Comparison of ENCODE assay signal across 11 cellular contexts in the genomic region with DNA sequence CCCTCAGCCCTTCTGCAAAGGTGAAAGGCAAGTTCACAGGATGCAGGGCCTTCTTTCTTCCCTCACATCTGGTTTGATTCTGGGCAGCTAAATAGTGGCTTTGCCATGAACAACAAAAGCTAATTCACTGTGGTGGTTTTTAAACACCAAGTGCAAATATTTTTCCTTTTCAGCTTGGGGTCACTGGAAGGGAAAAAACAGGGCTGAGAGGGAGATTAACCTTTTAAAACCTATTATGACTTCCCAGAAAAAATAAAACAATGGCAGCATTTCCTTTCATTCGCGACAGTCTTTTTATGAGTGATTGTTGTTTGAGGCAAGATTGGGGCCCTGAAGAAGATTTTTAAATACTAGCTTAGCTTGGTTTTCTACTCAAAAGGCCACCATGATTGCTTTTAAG.
DNase-seq lines count a peak whose midpoint lies in the region; ATAC-seq and TF ChIP-seq lines count a peak whose summit lies in the region.
"Had no signal": no experiment of that assay in that cellular context is flagged by ENCODE, and none has a peak within 500 bp of the region (broad histone marks: within the 10 kb centered on the region; RNA-seq: fewer than 3 reads in every experiment).

No MANE protein-coding gene starts in this region.

- POLR2A ChIA-PET in PC-3 (lab: Charles Lee; ENCODE audit: unreplicated experiment), result no interaction called here

- H3K36me3 Mint-ChIP-seq in activated naive CD4-positive, alpha-beta T cell treated with anti-CD3 and anti-CD28 coated beads, Interleukin-2, amount 10 ng/mL, durations not matched to agents 7 days and 5 days, result no peaks in the 10 kb centered on the region
- no peaks in the 10 kb centered on the region for H3K36me3 Mint-ChIP-seq in activated naive CD4-positive, alpha-beta T cell treated with anti-CD3 and anti-CD28 coated beads, Interleukin-2, amount 50 U/mL, for 72 hours
- H3K36me3 Mint-ChIP-seq in chondrocyte (ENCODE audit: low read depth), result no peaks in the 10 kb centered on the region
- H3K36me3 Mint-ChIP-seq in type B pancreatic cell, result no peaks in the 10 kb centered on the region
- H3K36me3 Mint-ChIP-seq in glutamatergic neuron (ENCODE audit: unreplicated experiment), result no peaks in the 10 kb centered on the region

- H3K9ac ChIP-seq in PC-3 (ENCODE audit: low read length), result no peak overlapping the region

- H3K36me3 ChIP-seq in PC-3 (ENCODE audit: low read depth, low read length), result no peaks in the 10 kb centered on the region
- H3K36me3 ChIP-seq: upper lobe of right lung had no signal

- H4K20me1 ChIP-seq in PC-3 (ENCODE audit: low read length), result no peaks in the 10 kb centered on the region

- H3K4me3 ChIP-seq in PC-3 (ENCODE audit: low read length), result no peak overlapping the region
- H3K4me3 ChIP-seq: upper lobe of right lung had no signal

- no peaks in the 10 kb centered on the region for H3K27me3 ChIP-seq in PC-3 (ENCODE audit: low read length)
- H3K27me3 ChIP-seq: upper lobe of right lung had no signal

- no peak for DNase-seq in activated naive CD4-positive, alpha-beta T cell treated with anti-CD3 and anti-CD28 coated beads, Interleukin-2, amount 10 ng/mL, durations not matched to agents 7 days and 5 days
- DNase-seq in activated naive CD4-positive, alpha-beta T cell treated with anti-CD3 and anti-CD28 coated beads, Interleukin-2, amount 50 U/mL, for 72 hours (ENCODE audit: low spot score in 2 of 2), result no peak
- DNase-seq in PC-3 (no peak), chondrocyte (ENCODE audit: low spot score) (no peak), type B pancreatic cell (ENCODE audit: extremely low spot score, unreplicated experiment) (no peak), occipital lobe (lab: John Stamatoyannopoulos, UW) (no peak), glutamatergic neuron (no peak)
- DNase-seq: NCI-H2081, SHP77, upper lobe of right lung had no signal

- peak overlapping the region; percentile 52 for H3K4me3 Mint-ChIP-seq in activated naive CD4-positive, alpha-beta T cell treated with anti-CD3 and anti-CD28 coated beads, Interleukin-2, amount 10 ng/mL, durations not matched to agents 7 days and 5 days
- H3K4me3 Mint-ChIP-seq in chondrocyte (ENCODE audit: unreplicated experiment), result no peak overlapping the region
- H3K4me3 Mint-ChIP-seq in type B pancreatic cell, result peak overlapping the region; percentile 32
- no peak overlapping the region for H3K4me3 Mint-ChIP-seq in glutamatergic neuron (ENCODE audit: unreplicated experiment)

- ATAC-seq in activated naive CD4-positive, alpha-beta T cell treated with anti-CD3 and anti-CD28 coated beads, Interleukin-2, amount 50 U/mL, for 72 hours, result no peak
- ATAC-seq in PC-3 (no peak), HG03280 (IDR thresholded peaks at IDR 0.05; ENCODE audit: unreplicated experiment) (no peak)
- ATAC-seq: upper lobe of right lung had no signal

- H3K4me1 ChIP-seq in PC-3 (ENCODE audit: insufficient read depth, low read length), result peaks cover 8% of the 10 kb centered on the region
- H3K4me1 ChIP-seq: upper lobe of right lung had no signal

- no peak for TF ChIP-seq CTCF in PC-3 (conservative IDR thresholded peaks at IDR 0.05; ENCODE audit: low read depth, low read length)
- TF ChIP-seq CTCF in chondrocyte (IDR thresholded peaks at IDR 0.05), result no peak
- no peak for TF ChIP-seq CTCF in type B pancreatic cell (conservative IDR thresholded peaks at IDR 0.05)
- TF ChIP-seq CTCF in glutamatergic neuron (IDR thresholded peaks at IDR 0.05; ENCODE audit: partially characterized antibody, unreplicated experiment), result no peak

- H3K9me3 ChIP-seq in PC-3 (ENCODE audit: low read length), result no peaks in the 10 kb centered on the region
- H3K9me3 ChIP-seq: upper lobe of right lung had no signal

- H3F3A ChIP-seq in PC-3 (ENCODE audit: low read length, unreplicated experiment), result no peaks in the 10 kb centered on the region

- peak overlapping the region; percentile 92 for H3K27ac Mint-ChIP-seq in activated naive CD4-positive, alpha-beta T cell treated with anti-CD3 and anti-CD28 coated beads, Interleukin-2, amount 10 ng/mL, durations not matched to agents 7 days and 5 days
- peak overlapping the region in 1 of 2 donors; percentile 70 for H3K27ac Mint-ChIP-seq in activated naive CD4-positive, alpha-beta T cell treated with anti-CD3 and anti-CD28 coated beads, Interleukin-2, amount 50 U/mL, for 72 hours
- H3K27ac Mint-ChIP-seq in chondrocyte (ENCODE audit: unreplicated experiment) (peak overlapping the region; percentile 83), type B pancreatic cell (peak overlapping the region; percentile 69), glutamatergic neuron (ENCODE audit: unreplicated experiment) (no peak overlapping the region)

- peaks cover 11% of the 10 kb centered on the region for H3K4me1 Mint-ChIP-seq in activated naive CD4-positive, alpha-beta T cell treated with anti-CD3 and anti-CD28 coated beads, Interleukin-2, amount 10 ng/mL, durations not matched to agents 7 days and 5 days
- H3K4me1 Mint-ChIP-seq in chondrocyte (ENCODE audit: low read depth), result peaks cover 46% of the 10 kb centered on the region
- H3K4me1 Mint-ChIP-seq in type B pancreatic cell (ENCODE audit: unreplicated experiment), result peaks cover 50% of the 10 kb centered on the region
- peaks cover 4% of the 10 kb centered on the region for H3K4me1 Mint-ChIP-seq in glutamatergic neuron (ENCODE audit: low read depth, unreplicated experiment)

- no peaks in the 10 kb centered on the region for H3K9me2 ChIP-seq in PC-3 (replicated peaks; ENCODE audit: low read length)

- H3K9me3 Mint-ChIP-seq in activated naive CD4-positive, alpha-beta T cell treated with anti-CD3 and anti-CD28 coated beads, Interleukin-2, amount 10 ng/mL, durations not matched to agents 7 days and 5 days, result no peaks in the 10 kb centered on the region
- no peaks in the 10 kb centered on the region for H3K9me3 Mint-ChIP-seq in activated naive CD4-positive, alpha-beta T cell treated with anti-CD3 and anti-CD28 coated beads, Interleukin-2, amount 50 U/mL, for 72 hours
- H3K9me3 Mint-ChIP-seq in chondrocyte (ENCODE audit: low read depth), result no peaks in the 10 kb centered on the region
- no peaks in the 10 kb centered on the region for H3K9me3 Mint-ChIP-seq in type B pancreatic cell
- no peaks in the 10 kb centered on the region for H3K9me3 Mint-ChIP-seq in glutamatergic neuron (ENCODE audit: unreplicated experiment)

- H3K27ac ChIP-seq in PC-3 (ENCODE audit: low read length), result no peak overlapping the region
- H3K27ac ChIP-seq: upper lobe of right lung had no signal

- 0 out of 2 replicates have a peak overlapping the region, but pooled peaks have one; percentile 56 for H3K4me2 ChIP-seq in PC-3 (ENCODE audit: low read length)

- intact Hi-C loops in PC-3 (cut with micrococcal nuclease), result no loop called here

- no peak overlapping the region for H2AFZ ChIP-seq in PC-3 (ENCODE audit: low read length)

- no TSS peak for BruUV-seq in PC-3 (replicated peaks; lab: Mats Ljungman, UMichigan)

- H3K79me2 ChIP-seq in PC-3 (ENCODE audit: low read length), result no peaks in the 10 kb centered on the region

- CTCF ChIA-PET in activated naive CD4-positive, alpha-beta T cell treated with anti-CD3 and anti-CD28 coated beads, Interleukin-2, amount 10 ng/mL, durations not matched to agents 7 days and 5 days (lab: Charles Lee), result no interaction called here
- CTCF ChIA-PET in PC-3 (lab: Charles Lee), result no interaction called here

- H3K27me3 Mint-ChIP-seq in activated naive CD4-positive, alpha-beta T cell treated with anti-CD3 and anti-CD28 coated beads, Interleukin-2, amount 10 ng/mL, durations not matched to agents 7 days and 5 days, result no peaks in the 10 kb centered on the region
- H3K27me3 Mint-ChIP-seq in chondrocyte (ENCODE audit: low read depth) (no peaks in the 10 kb centered on the region), type B pancreatic cell (no peaks in the 10 kb centered on the region), glutamatergic neuron (ENCODE audit: unreplicated experiment) (peaks cover 3% of the 10 kb centered on the region)

Comparison
In these comparisons a context has a peak if more than half of its experiments do, and no peak if none do; other contexts are left out.
1. H3K4me3 Mint-ChIP-seq: peak in activated naive CD4-positive, alpha-beta T cell treated with anti-CD3 and anti-CD28 coated beads, Interleukin-2, amount 10 ng/mL, durations not matched to agents 7 days and 5 days (single experiment) and type B pancreatic cell (single experiment); none in chondrocyte (single experiment) and glutamatergic neuron (single experiment).